ENCODE assay signal across 9 cellular contexts in genomic region chr1:34262454-34262853, GRCh38.
"Had no signal": no experiment of that assay in that cellular context is flagged by ENCODE, and none has a peak within 500 bp of the region (broad histone marks: within the 10 kb centered on the region; RNA-seq: fewer than 3 reads in every experiment).

No MANE protein-coding gene starts in this region.

- DNase-seq: H7, HFFc6, KBM-7 had no signal

- H3K4me1 ChIP-seq: HAP-1 had no signal

- H3K4me2 ChIP-seq: GM23338 had no signal

- H2AFZ ChIP-seq: GM23338 had no signal

- ATAC-seq: GM23338, HCT116, HepG2 had no signal

- H3K36me3 Mint-ChIP-seq: IgD-negative memory B cell had no signal

- H3K4me3 Mint-ChIP-seq: GM23338, HFFc6, IgD-negative memory B cell had no signal

- FAIRE-seq: HepG2, HTR-8/SVneo had no signal

- H3K27me3 Mint-ChIP-seq: IgD-negative memory B cell had no signal

- H3K4me1 Mint-ChIP-seq: IgD-negative memory B cell had no signal

- H3K36me3 ChIP-seq: HAP-1 had no signal

- H3K9me3 Mint-ChIP-seq: GM23338 had no signal

- H3K9me3 ChIP-seq: HAP-1 had no signal

- H3K4me3 ChIP-seq: GM23338, HAP-1 had no signal

- H3K27ac Mint-ChIP-seq: GM23338, HFFc6, IgD-negative memory B cell had no signal
